Comparison of ENCODE assay signal across 8 cellular contexts in the genomic region with DNA sequence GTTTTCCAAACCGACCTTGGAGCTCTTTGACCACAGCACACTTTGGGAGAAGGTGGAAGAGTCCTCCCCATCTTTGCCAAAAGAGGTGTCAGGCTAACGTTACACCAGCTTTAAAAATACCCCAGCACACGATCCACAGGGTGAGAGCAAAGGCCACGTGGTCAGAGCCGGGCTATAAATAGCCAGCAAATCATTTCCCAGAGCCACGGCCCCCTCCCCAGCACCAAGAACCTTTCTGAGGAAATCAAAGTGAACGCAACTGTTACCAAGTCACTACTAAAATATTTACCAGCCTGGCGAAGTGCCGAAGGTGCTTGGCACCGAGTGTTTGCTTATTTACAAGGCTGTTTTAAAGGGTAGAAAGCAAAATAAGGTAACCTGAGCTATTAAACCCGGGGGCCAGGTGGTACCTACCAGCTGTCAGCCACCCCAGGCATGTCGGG.
A peak's percentile ranks its signal among the peaks of the same experiment; 100 is the strongest.
DNase-seq lines count a peak whose midpoint lies in the region; ATAC-seq and TF ChIP-seq lines count a peak whose summit lies in the region.

No MANE protein-coding gene starts in this region.

- H3K4me3 Mint-ChIP-seq in osteocyte (ENCODE audit: unreplicated experiment), result no peak overlapping the region
- H3K4me3 Mint-ChIP-seq in activated naive CD8-positive, alpha-beta T cell treated with anti-CD3 and anti-CD28 coated beads, Interleukin-2, amount 50 U/mL, for 24 hours, result no peak overlapping the region

- peaks cover 18% of the 10 kb centered on the region for H3K4me1 Mint-ChIP-seq in osteocyte (ENCODE audit: unreplicated experiment)
- no peaks in the 10 kb centered on the region for H3K4me1 Mint-ChIP-seq in activated naive CD8-positive, alpha-beta T cell treated with anti-CD3 and anti-CD28 coated beads, Interleukin-2, amount 50 U/mL, for 24 hours

- no peaks in the 10 kb centered on the region for H3K36me3 Mint-ChIP-seq in osteocyte (ENCODE audit: unreplicated experiment)
- H3K36me3 Mint-ChIP-seq in activated naive CD8-positive, alpha-beta T cell treated with anti-CD3 and anti-CD28 coated beads, Interleukin-2, amount 50 U/mL, for 24 hours (ENCODE audit: low read depth), result no peaks in the 10 kb centered on the region

- H3K9me3 Mint-ChIP-seq in osteocyte (ENCODE audit: unreplicated experiment), result no peaks in the 10 kb centered on the region
- no peaks in the 10 kb centered on the region for H3K9me3 Mint-ChIP-seq in activated naive CD8-positive, alpha-beta T cell treated with anti-CD3 and anti-CD28 coated beads, Interleukin-2, amount 50 U/mL, for 24 hours

- TF ChIP-seq CTCF in epithelial cell of proximal tubule (conservative IDR thresholded peaks at IDR 0.05; ENCODE audit: low read depth, low read length) (no peak), osteocyte (IDR thresholded peaks at IDR 0.05) (no peak)

- peaks cover 18% of the 10 kb centered on the region for H3K27me3 Mint-ChIP-seq in osteocyte (ENCODE audit: unreplicated experiment)
- H3K27me3 Mint-ChIP-seq in activated naive CD8-positive, alpha-beta T cell treated with anti-CD3 and anti-CD28 coated beads, Interleukin-2, amount 50 U/mL, for 24 hours, result no peaks in the 10 kb centered on the region

- ATAC-seq in GM21367 (IDR thresholded peaks at IDR 0.05; ENCODE audit: unreplicated experiment), result no peak
- ATAC-seq in activated naive CD8-positive, alpha-beta T cell treated with anti-CD3 and anti-CD28 coated beads, Interleukin-2, amount 50 U/mL, for 24 hours, result no peak

- H3K27ac Mint-ChIP-seq in osteocyte (ENCODE audit: unreplicated experiment), result peak overlapping the region; percentile 27
- no peak overlapping the region for H3K27ac Mint-ChIP-seq in activated naive CD8-positive, alpha-beta T cell treated with anti-CD3 and anti-CD28 coated beads, Interleukin-2, amount 50 U/mL, for 24 hours

- no peak overlapping the region for H3K4me3 ChIP-seq in epithelial cell of proximal tubule (ENCODE audit: low read depth, low read length)

- DNase-seq in DMS79 treated with DMSO at 0.1 percent for 48 hours (lab: John Stamatoyannopoulos, UW) (peak; percentile 97), NCI-H2196 treated with DMSO at 0.1 percent for 48 hours (lab: John Stamatoyannopoulos, UW; ENCODE audit: unreplicated experiment) (peak; percentile 67), epithelial cell of proximal tubule (ENCODE audit: low read depth) (peak; percentile 20), osteocyte (ENCODE audit: extremely low spot score, unreplicated experiment) (no peak), activated gamma-delta T cell treated with Interleukin-2 at 50 U/mL for 16 hours (no peak), hepatic stellate cell (ENCODE audit: low spot score) (no peak)
- no peak for DNase-seq in activated naive CD8-positive, alpha-beta T cell treated with anti-CD3 and anti-CD28 coated beads, Interleukin-2, amount 50 U/mL, for 24 hours

Comparison
In these comparisons a context has a peak if more than half of its experiments do, and no peak if none do; other contexts are left out.
1. DNase-seq: peak in DMS79 treated with DMSO at 0.1 percent for 48 hours (single experiment), NCI-H2196 treated with DMSO at 0.1 percent for 48 hours (single experiment) and epithelial cell of proximal tubule (single experiment); none in osteocyte (single experiment), activated gamma-delta T cell treated with Interleukin-2 at 50 U/mL for 16 hours (single experiment), hepatic stellate cell (single experiment) and activated naive CD8-positive, alpha-beta T cell treated with anti-CD3 and anti-CD28 coated beads, Interleukin-2, amount 50 U/mL, for 24 hours (single experiment).